Comparison of ENCODE assay signal across 9 cellular contexts in genomic region chr6:35757461-35758123, GRCh38. TPM values are rescaled to one million over a fixed set of nuclear protein-coding genes. Genes with fewer than 3 reads are reported as not detected.
DNase-seq lines count a peak whose midpoint lies in the region; ATAC-seq, FAIRE-seq and TF ChIP-seq lines count a peak whose summit lies in the region.
"Had no signal": no experiment of that assay in that cellular context is flagged by ENCODE, and none has a peak within 500 bp of the region (broad histone marks: within the 10 kb centered on the region; RNA-seq: fewer than 3 reads in every experiment).

No MANE protein-coding gene starts in this region.

- H3K27ac ChIP-seq in keratinocyte (ENCODE audit: control insufficient read depth, insufficient read depth, low read length) (no peak overlapping the region), esophagus squamous epithelium (no peak overlapping the region)

- H4K20me1 ChIP-seq in keratinocyte (ENCODE audit: control insufficient read depth, extremely low read depth, insufficient read depth, low read length): no peaks in the 10 kb centered on the region

- TF ChIP-seq CTCF in Calu3 (IDR thresholded peaks at IDR 0.05; ENCODE audit: unreplicated experiment) (peak; percentile 45), HFFc6 (IDR thresholded peaks at IDR 0.05) (peak; percentile 56), keratinocyte (optimal IDR thresholded peaks at IDR 0.05 in 1 of 3, IDR thresholded peaks at IDR 0.05 in 1 of 3, conservative IDR thresholded peaks at IDR 0.05 in 1 of 3; ENCODE audit: extremely low read depth in 1 of 3, insufficient read depth in 2 of 3, low read length in 3 of 3) (peak; percentile 27 to 52 (median 39)), esophagus squamous epithelium (IDR thresholded peaks at IDR 0.05) (peak in 2 of 6 experiments; percentile 20)

- 54 to 58% methylated on average over 7 to 10 of the region's 10 CpGs for WGBS in esophagus squamous epithelium, 2 donors

- no peak overlapping the region for H3K4me3 Mint-ChIP-seq in Calu3 (ENCODE audit: low read depth, unreplicated experiment)
- no peak overlapping the region for H3K4me3 Mint-ChIP-seq in HFFc6
- H3K4me3 Mint-ChIP-seq: activated T-cell treated with anti-CD3 and anti-CD28 coated beads, Interleukin-2, amount 50 U/mL, for 72 hours had no signal

- H3K36me3 ChIP-seq in keratinocyte (ENCODE audit: control insufficient read depth in 2 of 2, extremely low read depth in 1 of 2, insufficient read depth in 2 of 2, low read length in 2 of 2): no peaks in the 10 kb centered on the region
- no peaks in the 10 kb centered on the region for H3K36me3 ChIP-seq in esophagus squamous epithelium

- H3K36me3 Mint-ChIP-seq in Calu3 (ENCODE audit: insufficient read depth, unreplicated experiment) (no peaks in the 10 kb centered on the region), HFFc6 (ENCODE audit: low read depth) (no peaks in the 10 kb centered on the region)

- TF ChIP-seq POLR2A in esophagus squamous epithelium (IDR thresholded peaks at IDR 0.05): no peak

- intact Hi-C loops in Calu3 (cut with micrococcal nuclease; ENCODE audit: unreplicated experiment) (loop anchor here (10.0 kb wide), 1 partner anchor 187 kb away; no protein-coding TSS in a partner anchor), esophagus squamous epithelium (cut with DNase I) (no loop called here)

- no peak overlapping the region for H3K9ac ChIP-seq in keratinocyte (ENCODE audit: control insufficient read depth, extremely low read depth, insufficient read depth, low read length)

- dilution Hi-C loops in keratinocyte (cut with MboI; ENCODE audit: extremely low pct_ligation_motif_present, low sequenced_read_pairs): no loop called here

- H3K27me3 ChIP-seq in keratinocyte (ENCODE audit: control insufficient read depth, extremely low read depth, insufficient read depth, low read length) (no peaks in the 10 kb centered on the region), esophagus squamous epithelium (peaks cover 0 to 41% (median 0%) of the 10 kb centered on the region in 4 donors)

- H3K79me2 ChIP-seq in keratinocyte (ENCODE audit: control insufficient read depth, insufficient read depth, low read length): no peaks in the 10 kb centered on the region

- ATAC-seq in GM21515 (IDR thresholded peaks at IDR 0.05; ENCODE audit: unreplicated experiment): no peak
- no peak for ATAC-seq in HG02642 (IDR thresholded peaks at IDR 0.05; ENCODE audit: poor library complexity, unreplicated experiment)

- no peaks in the 10 kb centered on the region for H3K9me3 Mint-ChIP-seq in Calu3 (ENCODE audit: low read depth, unreplicated experiment)
- no peaks in the 10 kb centered on the region for H3K9me3 Mint-ChIP-seq in HFFc6
- H3K9me3 Mint-ChIP-seq: activated T-cell treated with anti-CD3 and anti-CD28 coated beads, Interleukin-2, amount 50 U/mL, for 72 hours had no signal

- no peak for FAIRE-seq in keratinocyte (lab: Jason Lieb, UNC)

- H3K9me1 ChIP-seq in keratinocyte (ENCODE audit: control insufficient read depth, extremely low read depth, insufficient read depth, low read length): no peaks in the 10 kb centered on the region

- DNase-seq in Calu3 (peak; percentile 61), HFFc6 (peak; percentile 21), SW480 (ENCODE audit: low spot score) (peak; percentile 21), keratinocyte (ENCODE audit: low read depth, low spot score) (no peak), esophagus squamous epithelium (lab: John Stamatoyannopoulos, UW) (no peak), NCI-H2107 treated with DMSO at 0.1 percent for 48 hours (lab: John Stamatoyannopoulos, UW; ENCODE audit: unreplicated experiment) (no peak)

- peaks cover 21% of the 10 kb centered on the region for H3K4me1 Mint-ChIP-seq in Calu3 (ENCODE audit: low read depth, unreplicated experiment)
- H3K4me1 Mint-ChIP-seq in HFFc6 (ENCODE audit: low read depth): peaks cover 12% of the 10 kb centered on the region; the same call in 1 of the 2 replicates

- H3K9me3 ChIP-seq in keratinocyte (ENCODE audit: control insufficient read depth, low read depth, low read length) (no peaks in the 10 kb centered on the region), esophagus squamous epithelium (no peaks in the 10 kb centered on the region)

- no TSS peak for BruUV-seq in Calu3 (replicated peaks; lab: Mats Ljungman, UMichigan)

- H3K27me3 Mint-ChIP-seq in Calu3 (ENCODE audit: unreplicated experiment) (peaks cover 21% of the 10 kb centered on the region), HFFc6 (ENCODE audit: insufficient read depth) (peaks cover 41% of the 10 kb centered on the region)

- CTCF ChIA-PET in Calu3 (lab: Charles Lee): interaction anchor here (1.1 kb wide), 1 partner anchor 235 kb away, joined by 9 read pairs; no protein-coding TSS in a partner anchor

- H3K4me3 ChIP-seq in keratinocyte (ENCODE audit: control insufficient read depth in 2 of 3, extremely low read depth in 1 of 3, insufficient read depth in 2 of 3, low read depth in 1 of 3, low read length in 3 of 3) (no peak overlapping the region), esophagus squamous epithelium (no peak overlapping the region)

- no peak overlapping the region for H2AFZ ChIP-seq in keratinocyte (ENCODE audit: control insufficient read depth, low read length)

- H3K4me2 ChIP-seq in keratinocyte (ENCODE audit: control insufficient read depth, extremely low read depth, insufficient read depth, low read depth, low read length): no peak overlapping the region

- H3K4me1 ChIP-seq in keratinocyte (ENCODE audit: control insufficient read depth, extremely low read depth, insufficient read depth, low read length) (no peaks in the 10 kb centered on the region), esophagus squamous epithelium (peaks cover 0 to 4% (median 0%) of the 10 kb centered on the region in 3 donors)

- H3K27ac Mint-ChIP-seq in Calu3 (ENCODE audit: unreplicated experiment) (no peak overlapping the region), HFFc6 (no peak overlapping the region)
- H3K27ac Mint-ChIP-seq: activated T-cell treated with anti-CD3 and anti-CD28 coated beads, Interleukin-2, amount 50 U/mL, for 72 hours had no signal

RNA-seq across cellular contexts. Expression of gene CLPSL2, which starts 18.8 kb away (rescaled TPM):
- total RNA-seq in Calu3 (2022) (not detected in 2 replicates), esophagus squamous epithelium (not detected)
- not detected for total RNA-seq in HFFc6 (2021; fragmentation: NEBNext Ultra II Directional; extraction: Animal tissue kit (Norgen Biotek cat#: 25700))
- not detected in 3 replicates for polyA plus RNA-seq in keratinocyte
- not detected for polyA plus RNA-seq in keratinocyte (2011; ENCODE audit: low read depth)
- not detected in 2 replicates for polyA plus RNA-seq in keratinocyte (2011; cell fraction: cytosol; rRNA removed)
- not detected in 2 replicates for polyA plus RNA-seq in keratinocyte (2011; cell fraction: nucleus; rRNA removed)
- polyA plus RNA-seq in keratinocyte (2012; ENCODE audit: low replicate concordance): not detected in 2 replicates
- not detected in 3 replicates for polyA minus RNA-seq in keratinocyte
- polyA minus RNA-seq in keratinocyte (2011; cell fraction: cytosol; rRNA and poly(A)+ RNA removed): not detected
- polyA minus RNA-seq in keratinocyte (2011; cell fraction: nucleus; rRNA and poly(A)+ RNA removed): not detected in 2 replicates
- total RNA-seq: activated T-cell treated with anti-CD3 and anti-CD28 coated beads, Interleukin-2, amount 50 U/mL, for 72 hours had no signal

RNA-seq across cellular contexts. Expression of gene ARMC12, which starts 20.8 kb away (rescaled TPM):
- not detected in 2 replicates for total RNA-seq in Calu3 (2022)
- total RNA-seq in HFFc6 (2021; fragmentation: NEBNext Ultra II Directional; extraction: Animal tissue kit (Norgen Biotek cat#: 25700)): under 1 TPM in 4 of 6 experiments, not detected in 2; 0.17 to 0.33 (median 0.27) TPM
- polyA plus RNA-seq in keratinocyte: 0.34 to 1.7 TPM (median 0.54 TPM) in 3 replicates
- not detected for polyA plus RNA-seq in keratinocyte (2011; ENCODE audit: low read depth)
- 0.43 TPM in 2 replicates for polyA plus RNA-seq in keratinocyte (2011; cell fraction: cytosol; rRNA removed)
- polyA plus RNA-seq in keratinocyte (2011; cell fraction: nucleus; rRNA removed): 5.5 and 6.0 TPM in 2 replicates
- 0.34 and 0.56 TPM in 2 replicates for polyA plus RNA-seq in keratinocyte (2012; ENCODE audit: low replicate concordance)
- 0.49 to 1.3 TPM (median 0.69 TPM) in 3 replicates for polyA minus RNA-seq in keratinocyte
- not detected for polyA minus RNA-seq in keratinocyte (2011; cell fraction: cytosol; rRNA and poly(A)+ RNA removed)
- polyA minus RNA-seq in keratinocyte (2011; cell fraction: nucleus; rRNA and poly(A)+ RNA removed): not detected in 2 replicates
- total RNA-seq in esophagus squamous epithelium: 1 to 10 TPM in 1 of 4 donors, under 1 TPM in 1, not detected in 2; 0.26 to 1.5 TPM

RNA-seq across cellular contexts. Expression of gene CLPSL1, which starts 23.2 kb away (rescaled TPM):
- total RNA-seq in Calu3 (2022) (not detected in 2 replicates), esophagus squamous epithelium (not detected)
- total RNA-seq in HFFc6 (2021; fragmentation: NEBNext Ultra II Directional; extraction: Animal tissue kit (Norgen Biotek cat#: 25700)): not detected
- polyA plus RNA-seq in keratinocyte: not detected in 3 replicates
- polyA plus RNA-seq in keratinocyte (2011; ENCODE audit: low read depth): not detected
- polyA plus RNA-seq in keratinocyte (2011; cell fraction: cytosol; rRNA removed): not detected in 2 replicates
- not detected in 2 replicates for polyA plus RNA-seq in keratinocyte (2011; cell fraction: nucleus; rRNA removed)
- not detected in 2 replicates for polyA plus RNA-seq in keratinocyte (2012; ENCODE audit: low replicate concordance)
- not detected in 3 replicates for polyA minus RNA-seq in keratinocyte
- not detected for polyA minus RNA-seq in keratinocyte (2011; cell fraction: cytosol; rRNA and poly(A)+ RNA removed)
- polyA minus RNA-seq in keratinocyte (2011; cell fraction: nucleus; rRNA and poly(A)+ RNA removed): not detected in 2 replicates
- total RNA-seq: activated T-cell treated with anti-CD3 and anti-CD28 coated beads, Interleukin-2, amount 50 U/mL, for 72 hours had no signal

RNA-seq across cellular contexts. Expression of gene CLPS, which starts 39.5 kb away (rescaled TPM):
- not detected in 2 replicates for total RNA-seq in Calu3 (2022)
- total RNA-seq in HFFc6 (2021; fragmentation: NEBNext Ultra II Directional; extraction: Animal tissue kit (Norgen Biotek cat#: 25700)): not detected
- not detected in 3 replicates for polyA plus RNA-seq in keratinocyte
- polyA plus RNA-seq in keratinocyte (2011; ENCODE audit: low read depth): not detected
- not detected in 2 replicates for polyA plus RNA-seq in keratinocyte (2011; cell fraction: cytosol; rRNA removed)
- polyA plus RNA-seq in keratinocyte (2011; cell fraction: nucleus; rRNA removed): not detected in 2 replicates
- not detected in 2 replicates for polyA plus RNA-seq in keratinocyte (2012; ENCODE audit: low replicate concordance)
- polyA minus RNA-seq in keratinocyte: not detected in 3 replicates
- not detected for polyA minus RNA-seq in keratinocyte (2011; cell fraction: cytosol; rRNA and poly(A)+ RNA removed)
- polyA minus RNA-seq in keratinocyte (2011; cell fraction: nucleus; rRNA and poly(A)+ RNA removed): not detected in 2 replicates
- total RNA-seq in esophagus squamous epithelium: not detected
- total RNA-seq: activated T-cell treated with anti-CD3 and anti-CD28 coated beads, Interleukin-2, amount 50 U/mL, for 72 hours had no signal

RNA-seq across cellular contexts. Expression of gene LHFPL5, which starts 47.6 kb away (rescaled TPM):
- 0.42 and 0.66 TPM in 2 replicates for total RNA-seq in Calu3 (2022)
- total RNA-seq in HFFc6 (2021; fragmentation: NEBNext Ultra II Directional; extraction: Animal tissue kit (Norgen Biotek cat#: 25700)): not detected
- not detected in 3 replicates for polyA plus RNA-seq in keratinocyte
- polyA plus RNA-seq in keratinocyte (2011; ENCODE audit: low read depth): not detected
- polyA plus RNA-seq in keratinocyte (2011; cell fraction: cytosol; rRNA removed): not detected in 2 replicates
- not detected in 2 replicates for polyA plus RNA-seq in keratinocyte (2011; cell fraction: nucleus; rRNA removed)
- not detected in 2 replicates for polyA plus RNA-seq in keratinocyte (2012; ENCODE audit: low replicate concordance)
- polyA minus RNA-seq in keratinocyte: not detected in 3 replicates
- not detected for polyA minus RNA-seq in keratinocyte (2011; cell fraction: cytosol; rRNA and poly(A)+ RNA removed)
- polyA minus RNA-seq in keratinocyte (2011; cell fraction: nucleus; rRNA and poly(A)+ RNA removed): not detected in 2 replicates
- total RNA-seq in esophagus squamous epithelium: not detected
- total RNA-seq: activated T-cell treated with anti-CD3 and anti-CD28 coated beads, Interleukin-2, amount 50 U/mL, for 72 hours had no signal

Comparison
In these comparisons a context has a peak if more than half of its experiments do, and no peak if none do; other contexts are left out.
1. DNase-seq: peak in Calu3 (single experiment), HFFc6 (single experiment) and SW480 (single experiment); none in keratinocyte (single experiment), esophagus squamous epithelium (single experiment) and NCI-H2107 treated with DMSO at 0.1 percent for 48 hours (single experiment).